28 cellular contexts compared by ENCODE assay signal in genomic region chr13:26596458-26596857, GRCh38.
"Had no signal": no experiment of that assay in that cellular context is flagged by ENCODE, and none has a peak within 500 bp of the region (broad histone marks: within the 10 kb centered on the region; RNA-seq: fewer than 3 reads in every experiment).

No MANE protein-coding gene starts in this region.

- H3K4me1 ChIP-seq: testis, uterus, vagina had no signal

- H3K9me3 ChIP-seq: suprapubic skin, testis, thoracic aorta, thyroid gland, upper lobe of left lung, upper lobe of right lung, vagina had no signal

- DNase-seq: stimulated activated CD4-positive, alpha-beta T cell treated with anti-CD3 and anti-CD28 coated beads, Interleukin-2, amount 100 ng/mL, for 48 hours; stimulated activated CD4-positive, alpha-beta T cell treated with anti-CD3 and anti-CD28 coated beads, Interleukin-4, amount 100 ng/mL, for 1 hour; stimulated activated CD4-positive, alpha-beta T cell treated with anti-CD3 and anti-CD28 coated beads, Interleukin-4, amount 100 ng/mL, for 24 hours; stimulated activated CD4-positive, alpha-beta T cell treated with anti-CD3 and anti-CD28 coated beads, Interleukin-4, amount 100 ng/mL, for 4 hours; stimulated activated CD8-positive, alpha-beta memory T cell treated with anti-CD3 and anti-CD28 coated beads, Interleukin-4, amount 100 ng/mL, for 48 hours; stimulated activated naive B cell treated with anti-CD40 and anti-IgM and Interleukin-4, amounts not matched to agents 10 μg/mL and 1 μg/mL and 100 μg/mL, for 72 hours; stimulated activated naive CD4-positive, alpha-beta T cell; stimulated activated naive CD4-positive, alpha-beta T cell treated with Interleukin-2 at 50 U/mL for 16 hours; stimulated activated naive CD8-positive, alpha-beta T cell treated with anti-CD3 and anti-CD28 coated beads, Interleukin-15, amount 100 ng/mL, for 72 hours; stimulated activated naive CD8-positive, alpha-beta T cell treated with anti-CD3 and anti-CD28 coated beads, Interleukin-15, Interleukin-2, amounts not matched to agents 100 U/mL and 50 U/mL, for 24 hours; stomach; substantia nigra; testis; thyroid gland; tibial artery; transverse colon; trophoblast cell; upper lobe of left lung; upper lobe of right lung; uterus had no signal

- H3K36me3 ChIP-seq: stomach, suprapubic skin, thoracic aorta, thyroid gland, tibial artery, tibial nerve, transverse colon, upper lobe of left lung, upper lobe of right lung, uterus, vagina had no signal

- H3K27ac Mint-ChIP-seq: stimulated activated effector memory CD8-positive, alpha-beta T cell treated with anti-CD3 and anti-CD28 coated beads, Interleukin-12 subunit alpha, Interleukin-12 subunit beta, amount 100 ng/mL, for 72 hours; stimulated activated memory B cell treated with anti-CD40 and anti-IgM and Interleukin-4, amounts not matched to agents 10 μg/mL and 1 μg/mL and 100 μg/mL, for 72 hours; stimulated activated naive B cell treated with anti-CD40 and anti-IgM and Interleukin-4, amounts not matched to agents 10 μg/mL and 1 μg/mL and 100 μg/mL, for 72 hours; stimulated activated naive CD8-positive, alpha-beta T cell treated with anti-CD3 and anti-CD28 coated beads, Interleukin-15, amount 100 ng/mL, for 72 hours; stimulated activated naive CD8-positive, alpha-beta T cell treated with anti-CD3 and anti-CD28 coated beads, Interleukin-15, Interleukin-2, amounts not matched to agents 100 ng/mL and 50 ng/mL, for 24 hours; type B pancreatic cell had no signal

- H3K27ac ChIP-seq: stomach, suprapubic skin, testis, thoracic aorta, thyroid gland, tibial artery, tibial nerve, transverse colon, upper lobe of left lung, upper lobe of right lung, uterus, vagina had no signal

- H3K27me3 Mint-ChIP-seq: type B pancreatic cell had no signal

- H3K4me3 ChIP-seq: stomach, suprapubic skin, testis, thoracic aorta, thyroid gland, tibial artery, tibial nerve, transverse colon, upper lobe of left lung, upper lobe of right lung, uterus, vagina had no signal

- ATAC-seq: stimulated activated effector memory CD8-positive, alpha-beta T cell treated with anti-CD3 and anti-CD28 coated beads, Interleukin-12 subunit alpha, Interleukin-12 subunit beta, amount 100 ng/mL, for 72 hours; stimulated activated memory B cell treated with anti-CD40 and anti-IgM and Interleukin-4, amounts not matched to agents 10 μg/mL and 1 μg/mL and 100 μg/mL, for 72 hours; stimulated activated naive B cell treated with anti-CD40 and anti-IgM and Interleukin-4, amounts not matched to agents 10 μg/mL and 1 μg/mL and 100 μg/mL, for 72 hours; stimulated activated naive CD8-positive, alpha-beta T cell treated with anti-CD3 and anti-CD28 coated beads, Interleukin-15, amount 100 ng/mL, for 72 hours; stimulated activated naive CD8-positive, alpha-beta T cell treated with anti-CD3 and anti-CD28 coated beads, Interleukin-15, Interleukin-2, amounts not matched to agents 100 U/mL and 50 U/mL, for 24 hours; upper lobe of right lung had no signal

- H3K4me3 Mint-ChIP-seq: stimulated activated effector memory CD8-positive, alpha-beta T cell treated with anti-CD3 and anti-CD28 coated beads, Interleukin-12 subunit alpha, Interleukin-12 subunit beta, amount 100 ng/mL, for 72 hours; stimulated activated memory B cell treated with anti-CD40 and anti-IgM and Interleukin-4, amounts not matched to agents 10 μg/mL and 1 μg/mL and 100 μg/mL, for 72 hours; stimulated activated naive B cell treated with anti-CD40 and anti-IgM and Interleukin-4, amounts not matched to agents 10 μg/mL and 1 μg/mL and 100 μg/mL, for 72 hours; stimulated activated naive CD8-positive, alpha-beta T cell treated with anti-CD3 and anti-CD28 coated beads, Interleukin-15, amount 100 ng/mL, for 72 hours; stimulated activated naive CD8-positive, alpha-beta T cell treated with anti-CD3 and anti-CD28 coated beads, Interleukin-15, Interleukin-2, amounts not matched to agents 100 ng/mL and 50 ng/mL, for 24 hours; type B pancreatic cell had no signal

- H3K4me1 Mint-ChIP-seq: stimulated activated effector memory CD8-positive, alpha-beta T cell treated with anti-CD3 and anti-CD28 coated beads, Interleukin-12 subunit alpha, Interleukin-12 subunit beta, amount 100 ng/mL, for 72 hours; stimulated activated memory B cell treated with anti-CD40 and anti-IgM and Interleukin-4, amounts not matched to agents 10 μg/mL and 1 μg/mL and 100 μg/mL, for 72 hours; stimulated activated naive B cell treated with anti-CD40 and anti-IgM and Interleukin-4, amounts not matched to agents 10 μg/mL and 1 μg/mL and 100 μg/mL, for 72 hours had no signal

- H3K36me3 Mint-ChIP-seq: stimulated activated effector memory CD8-positive, alpha-beta T cell treated with anti-CD3 and anti-CD28 coated beads, Interleukin-12 subunit alpha, Interleukin-12 subunit beta, amount 100 ng/mL, for 72 hours had no signal
